2 cellular contexts compared by ENCODE assay signal in the genomic region with DNA sequence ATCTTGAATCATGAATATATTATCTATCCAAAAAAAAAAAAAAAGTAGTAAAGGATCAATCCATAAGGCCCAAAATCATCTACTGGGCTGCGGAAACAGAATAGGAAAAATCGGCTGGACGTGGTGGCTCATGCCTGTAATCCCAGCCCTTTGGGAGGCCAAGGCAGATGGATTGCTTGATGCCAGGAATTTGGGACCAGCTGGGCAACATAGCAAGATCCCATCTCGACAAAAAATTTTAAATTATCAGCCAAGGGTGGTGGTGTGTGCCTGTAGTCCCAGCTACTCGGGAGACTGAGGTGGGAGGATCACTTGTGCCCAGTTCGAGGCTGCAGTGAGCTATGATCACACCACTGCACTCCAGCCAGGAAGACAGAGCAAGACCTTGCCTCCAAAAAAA.
A peak's percentile ranks its signal among the peaks of the same experiment; 100 is the strongest.
TF ChIP-seq lines count a peak whose summit lies in the region.

No MANE protein-coding gene starts in this region.

TF ChIP-seq in HEK293, 187 proteins besides CTCF, POLR2A, EP300 and RAD21:
- TF ChIP-seq, protein P1, sequence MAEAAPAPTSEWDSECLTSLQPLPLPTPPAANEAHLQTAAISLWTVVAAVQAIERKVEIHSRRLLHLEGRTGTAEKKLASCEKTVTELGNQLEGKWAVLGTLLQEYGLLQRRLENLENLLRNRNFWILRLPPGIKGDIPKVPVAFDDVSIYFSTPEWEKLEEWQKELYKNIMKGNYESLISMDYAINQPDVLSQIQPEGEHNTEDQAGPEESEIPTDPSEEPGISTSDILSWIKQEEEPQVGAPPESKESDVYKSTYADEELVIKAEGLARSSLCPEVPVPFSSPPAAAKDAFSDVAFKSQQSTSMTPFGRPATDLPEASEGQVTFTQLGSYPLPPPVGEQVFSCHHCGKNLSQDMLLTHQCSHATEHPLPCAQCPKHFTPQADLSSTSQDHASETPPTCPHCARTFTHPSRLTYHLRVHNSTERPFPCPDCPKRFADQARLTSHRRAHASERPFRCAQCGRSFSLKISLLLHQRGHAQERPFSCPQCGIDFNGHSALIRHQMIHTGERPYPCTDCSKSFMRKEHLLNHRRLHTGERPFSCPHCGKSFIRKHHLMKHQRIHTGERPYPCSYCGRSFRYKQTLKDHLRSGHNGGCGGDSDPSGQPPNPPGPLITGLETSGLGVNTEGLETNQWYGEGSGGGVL (tag by site-specific recombination; IDR thresholded peaks at IDR 0.05) = no peak
- TF ChIP-seq ZNF473 (tag by site-specific recombination; IDR thresholded peaks at IDR 0.05) (no peak), ZNF121 (tag by site-specific recombination; IDR thresholded peaks at IDR 0.05) (peak; percentile 88)

TF ChIP-seq in K562, 482 proteins besides CTCF, POLR2A, EP300 and RAD21:
- peak; percentile 97 for TF ChIP-seq ZNF121 (CRISPR knock-in tag; conservative IDR thresholded peaks at IDR 0.05)
- TF ChIP-seq GATA2 (CRISPR knock-in tag; IDR thresholded peaks at IDR 0.05) = no peak
- TF ChIP-seq BCOR (IDR thresholded peaks at IDR 0.05) = peak; percentile 34; the same call in 1 of the 2 replicates
- TF ChIP-seq RBM25 (IDR thresholded peaks at IDR 0.05; ENCODE audit: low read depth, low read length, severe bottlenecking) = peak; percentile 31
- TF ChIP-seq SMAD3 (CRISPR knock-in tag; conservative IDR thresholded peaks at IDR 0.05) = no peak
